In the genomic region with DNA sequence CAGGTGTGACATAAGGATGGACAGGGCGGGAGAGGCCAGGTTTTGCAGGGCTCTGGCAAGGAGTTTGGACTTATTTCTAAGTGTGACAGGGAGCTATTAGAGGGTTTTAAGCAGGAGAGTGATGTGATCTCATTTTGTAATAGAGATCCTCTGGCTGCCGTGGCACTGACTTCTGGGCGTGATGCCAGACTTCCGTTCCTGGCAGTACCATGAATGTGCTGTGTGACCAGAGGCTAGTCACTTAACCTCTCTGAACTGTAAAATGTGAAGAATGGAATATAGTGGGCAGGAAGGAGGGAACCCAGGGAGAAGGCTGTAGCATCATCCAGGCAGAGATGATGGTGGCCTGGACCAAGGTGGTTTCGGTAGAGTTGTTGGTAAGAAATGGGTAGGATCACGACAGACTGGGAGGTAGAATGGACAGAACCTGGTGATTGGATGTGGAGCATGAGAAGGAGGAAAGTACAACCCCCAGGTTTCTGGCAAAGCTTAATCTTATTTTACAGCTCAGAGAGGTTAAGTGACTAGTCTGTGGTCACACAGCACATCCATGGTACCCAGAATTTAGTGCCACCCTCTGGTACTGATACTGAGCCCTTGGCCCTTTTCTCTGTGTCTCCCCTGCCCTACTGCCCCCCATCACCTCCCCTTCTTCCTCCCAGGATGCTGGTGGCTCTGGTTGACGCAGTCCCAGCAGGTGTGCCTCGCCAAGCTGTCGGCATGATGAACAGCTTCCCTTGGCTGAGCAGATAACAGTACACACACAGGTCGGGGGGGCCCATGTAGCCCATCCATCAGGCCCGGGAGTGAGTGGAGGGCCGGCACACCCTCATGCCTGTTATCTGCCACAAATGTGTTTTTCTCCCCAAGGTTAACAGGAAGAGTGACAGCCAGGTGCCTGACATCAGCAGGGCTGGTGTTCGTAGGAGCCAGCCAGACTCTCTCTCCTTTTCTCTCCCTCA, we compare ENCODE assay signal across 17 cellular contexts. TPM values are rescaled to one million over a fixed set of nuclear protein-coding genes. Genes with fewer than 3 reads are reported as not detected.
DNase-seq lines count a peak whose midpoint lies in the region; ATAC-seq and TF ChIP-seq lines count a peak whose summit lies in the region.
"Had no signal": no experiment of that assay in that cellular context is flagged by ENCODE, and none has a peak within 500 bp of the region (broad histone marks: within the 10 kb centered on the region; RNA-seq: fewer than 3 reads in every experiment).

No MANE protein-coding gene starts in this region.

- intact Hi-C loops in A673 (cut with micrococcal nuclease; ENCODE audit: unreplicated experiment) (no loop called here), PC-3 (cut with micrococcal nuclease) (no loop called here)

- peak; percentile 60 for ATAC-seq in PC-3
- ATAC-seq: left lung; natural killer cell treated with Interleukin-12 subunit alpha and Interleukin-12 subunit beta and Interleukin-15 and Interleukin-18, amount 100 ng/mL, for 72 hours; T-helper 17 cell had no signal

- H3K79me2 ChIP-seq in PC-3 (ENCODE audit: low read length), result no peaks in the 10 kb centered on the region
- H3K79me2 ChIP-seq: hepatocyte had no signal

- POLR2A ChIA-PET in A673 (lab: Charles Lee; ENCODE audit: low non-redundant PET), result no interaction called here
- POLR2A ChIA-PET in PC-3 (lab: Charles Lee; ENCODE audit: unreplicated experiment), result no interaction called here

- H3F3A ChIP-seq in PC-3 (ENCODE audit: low read length, unreplicated experiment), result no peaks in the 10 kb centered on the region

- H3K36me3 ChIP-seq in A673 (ENCODE audit: insufficient read depth, low read length, poor library complexity, severe bottlenecking) (no peaks in the 10 kb centered on the region), PC-3 (ENCODE audit: low read depth, low read length) (no peaks in the 10 kb centered on the region)
- H3K36me3 ChIP-seq: BLaER1, left lung, Peyer's patch had no signal

- no TSS peak for BruUV-seq in A673 (replicated peaks; lab: Mats Ljungman, UMichigan)
- BruUV-seq in PC-3 (replicated peaks; lab: Mats Ljungman, UMichigan), result no TSS peak

- TF ChIP-seq CTCF in A673 (conservative IDR thresholded peaks at IDR 0.05; ENCODE audit: low read depth, low read length) (no peak), PC-3 (conservative IDR thresholded peaks at IDR 0.05; ENCODE audit: low read depth, low read length) (no peak), fibroblast of mammary gland (conservative IDR thresholded peaks at IDR 0.05; ENCODE audit: control insufficient read depth, insufficient read depth, low read depth, low read length) (no peak)

- CTCF ChIA-PET in A673 (lab: Charles Lee) (interaction anchor here (0.6 kb wide), 1 partner anchor 445 kb away, joined by 4 read pairs; no protein-coding TSS in a partner anchor), PC-3 (lab: Charles Lee) (no interaction called here)

- no peak overlapping the region for H3K4me2 ChIP-seq in PC-3 (ENCODE audit: low read length)
- H3K4me2 ChIP-seq: BLaER1, hepatocyte had no signal

- H3K9me2 ChIP-seq in PC-3 (replicated peaks; ENCODE audit: low read length), result no peaks in the 10 kb centered on the region

- no peak overlapping the region for H2AFZ ChIP-seq in PC-3 (ENCODE audit: low read length)
- H2AFZ ChIP-seq: hepatocyte had no signal

- H3K27me3 ChIP-seq in A673 (replicated peaks; ENCODE audit: insufficient read depth, low read depth, low read length, poor library complexity) (peaks cover 67% of the 10 kb centered on the region), PC-3 (ENCODE audit: low read length) (peaks cover 54% of the 10 kb centered on the region)
- H3K27me3 ChIP-seq: BLaER1, Peyer's patch had no signal

- no peak overlapping the region for H3K9ac ChIP-seq in PC-3 (ENCODE audit: low read length)
- H3K9ac ChIP-seq: BLaER1 had no signal

- H3K27ac ChIP-seq in A673 (ENCODE audit: low read depth, low read length, poor library complexity, severe bottlenecking), result no peak overlapping the region
- H3K27ac ChIP-seq in PC-3 (ENCODE audit: low read length), result no peak overlapping the region
- H3K27ac ChIP-seq: BLaER1, epithelial cell of prostate, hepatocyte, left lung, Peyer's patch had no signal

- no peaks in the 10 kb centered on the region for H4K20me1 ChIP-seq in PC-3 (ENCODE audit: low read length)
- H4K20me1 ChIP-seq: BLaER1 had no signal

- no peak overlapping the region for H3K4me3 ChIP-seq in A673 (ENCODE audit: low read depth, low read length, poor library complexity, severe bottlenecking)
- H3K4me3 ChIP-seq in PC-3 (ENCODE audit: low read length), result no peak overlapping the region
- no peak overlapping the region for H3K4me3 ChIP-seq in fibroblast of mammary gland (ENCODE audit: control insufficient read depth, low read depth, low read length)
- H3K4me3 ChIP-seq: BLaER1, hepatocyte, left lung, Peyer's patch had no signal

- no peaks in the 10 kb centered on the region for H3K9me3 ChIP-seq in A673 (ENCODE audit: low read depth, low read length, poor library complexity, severe bottlenecking)
- H3K9me3 ChIP-seq in PC-3 (ENCODE audit: low read length), result no peaks in the 10 kb centered on the region
- H3K9me3 ChIP-seq: BLaER1, left lung, Peyer's patch had no signal

- DNase-seq in A673 (ENCODE audit: low spot score) (peak; percentile 70), H4 (ENCODE audit: low spot score) (peak; percentile 67), PC-3 (peak; percentile 59), fibroblast of mammary gland (ENCODE audit: low read depth) (peak; percentile 45), retina (no peak), LoVo (ENCODE audit: low spot score) (no peak), GDM1 (lab: John Stamatoyannopoulos, UW) (no peak)
- no peak for DNase-seq in activated naive CD4-positive, alpha-beta T cell (lab: John Stamatoyannopoulos, UW)
- DNase-seq: left lung; Peyer's patch; stimulated activated CD4-positive, alpha-beta T cell treated with anti-CD3 and anti-CD28 coated beads, Interleukin-4, amount 100 ng/mL, for 24 hours; T-helper 17 cell; trophoblast cell had no signal

- H3K4me1 ChIP-seq in A673 (ENCODE audit: insufficient read depth, low read length, poor library complexity, severe bottlenecking), result no peaks in the 10 kb centered on the region
- H3K4me1 ChIP-seq in PC-3 (ENCODE audit: insufficient read depth, low read length), result no peaks in the 10 kb centered on the region
- H3K4me1 ChIP-seq: BLaER1, left lung, Peyer's patch had no signal

RNA-seq across cellular contexts. Expression of gene CTNNBL1, which starts 52.9 kb away (rescaled TPM):
- total RNA-seq in A673 (2021) (88.5 and 99.9 TPM in 2 replicates), PC-3 (2014; rRNA removed) (49.9 and 50.9 TPM in 2 replicates)
- 31.2 and 39.8 TPM in 2 replicates for total RNA-seq in H4 (2014; rRNA removed; shearing (Covaris generic))

Comparison
In these comparisons a context has a peak if more than half of its experiments do, and no peak if none do; other contexts are left out.
1. DNase-seq: peak in A673 (single experiment), H4 (single experiment), PC-3 (single experiment) and fibroblast of mammary gland (single experiment); none in retina (single experiment), activated naive CD4-positive, alpha-beta T cell (0 of 4), LoVo (single experiment) and GDM1 (single experiment).